In genomic region chr17:48104440-48104839, GRCh38 we compare ENCODE assay signal across 16 cellular contexts.
"Had no signal": no experiment of that assay in that cellular context is flagged by ENCODE, and none has a peak within 500 bp of the region (broad histone marks: within the 10 kb centered on the region; RNA-seq: fewer than 3 reads in every experiment).

No MANE protein-coding gene starts in this region.

- H3K27me3 Mint-ChIP-seq: activated naive CD8-positive, alpha-beta T cell treated with anti-CD3 and anti-CD28 coated beads for 36 hours; activated T-cell treated with anti-CD3 and anti-CD28 coated beads, Interleukin-2, amount 50 U/mL, for 24 hours had no signal

- H3K36me3 ChIP-seq: left ventricle myocardium inferior, pancreas, thyroid gland had no signal

- H3K4me3 ChIP-seq: left ventricle myocardium inferior, pancreas, thyroid gland had no signal

- H3K27me3 ChIP-seq: foreskin keratinocyte, pancreas, thyroid gland had no signal

- H3K27ac ChIP-seq: foreskin keratinocyte, left ventricle myocardium inferior, pancreas, thyroid gland, VCaP had no signal

- H3K27ac Mint-ChIP-seq: activated naive CD8-positive, alpha-beta T cell treated with anti-CD3 and anti-CD28 coated beads for 36 hours; activated T-cell treated with anti-CD3 and anti-CD28 coated beads, Interleukin-2, amount 50 U/mL, for 24 hours; nephron progenitor cell; stimulated activated effector memory CD8-positive, alpha-beta T cell treated with anti-CD3 and anti-CD28 coated beads, Interleukin-12 subunit alpha, Interleukin-12 subunit beta, amount 100 ng/mL, for 72 hours had no signal

- H3K9me3 ChIP-seq: left ventricle myocardium inferior, pancreas, thyroid gland had no signal

- DNase-seq: activated CD4-positive, alpha-beta T cell treated with anti-CD3 and anti-CD28 coated beads for 4 hours; activated effector memory CD4-positive, alpha-beta T cell treated with Interleukin-2 at 50 U/mL for 16 hours; activated naive CD8-positive, alpha-beta T cell treated with anti-CD3 and anti-CD28 coated beads for 36 hours; activated T-cell treated with anti-CD3 and anti-CD28 coated beads, Interleukin-2, amount 50 U/mL, for 24 hours; anterior cingulate cortex; effector memory CD4-positive, alpha-beta T cell; foreskin keratinocyte; glutamatergic neuron; hypothalamus; left ventricle myocardium inferior; nephron progenitor cell; pancreas; stimulated activated CD4-positive, alpha-beta T cell treated with anti-CD3 and anti-CD28 coated beads, Interleukin-12 subunit alpha, Interleukin-12 subunit beta, amount 100 ng/mL, for 4 hours; thyroid gland had no signal

- H3K4me1 ChIP-seq: foreskin keratinocyte had no signal

- ATAC-seq: foreskin keratinocyte; pancreas; stimulated activated effector memory CD8-positive, alpha-beta T cell treated with anti-CD3 and anti-CD28 coated beads, Interleukin-12 subunit alpha, Interleukin-12 subunit beta, amount 100 ng/mL, for 72 hours had no signal

- H3K4me3 Mint-ChIP-seq: activated naive CD8-positive, alpha-beta T cell treated with anti-CD3 and anti-CD28 coated beads for 36 hours; activated T-cell treated with anti-CD3 and anti-CD28 coated beads, Interleukin-2, amount 50 U/mL, for 24 hours; nephron progenitor cell; stimulated activated effector memory CD8-positive, alpha-beta T cell treated with anti-CD3 and anti-CD28 coated beads, Interleukin-12 subunit alpha, Interleukin-12 subunit beta, amount 100 ng/mL, for 72 hours had no signal
